Comparison of ENCODE assay signal across 9 cellular contexts in genomic region chr10:43320226-43320625, GRCh38. TPM values are rescaled to one million over a fixed set of nuclear protein-coding genes. Genes with fewer than 3 reads are reported as not detected.
"Had no signal": no experiment of that assay in that cellular context is flagged by ENCODE, and none has a peak within 500 bp of the region (broad histone marks: within the 10 kb centered on the region; RNA-seq: fewer than 3 reads in every experiment).

No MANE protein-coding gene starts in this region.

- DNase-seq: GOT3, H9, HCEC 1CT, IMR-90, KG1 had no signal

- FAIRE-seq: H54, HTR-8/SVneo, K562 had no signal

- H3K4me3 ChIP-seq: K562 had no signal

RNA-seq across cellular contexts. Expression of gene FXYD4, which starts 51.2 kb away (rescaled TPM):
- total RNA-seq: H9, HT-29, IMR-90, K562 had no signal
- polyA plus RNA-seq: IMR-90, K562 had no signal

RNA-seq across cellular contexts. Expression of gene RASGEF1A, which starts 53.4 kb away (rescaled TPM):
- total RNA-seq: HT-29 had no signal
